ENCODE assay signal across 26 cellular contexts in genomic region chr1:51636191-51636590, GRCh38. TPM values are rescaled to one million over a fixed set of nuclear protein-coding genes. Genes with fewer than 3 reads are reported as not detected.
DNase-seq lines count a peak whose midpoint lies in the region; ATAC-seq, FAIRE-seq and TF ChIP-seq lines count a peak whose summit lies in the region.
"Had no signal": no experiment of that assay in that cellular context is flagged by ENCODE, and none has a peak within 500 bp of the region (broad histone marks: within the 10 kb centered on the region; RNA-seq: fewer than 3 reads in every experiment).

No MANE protein-coding gene starts in this region.

- ATAC-seq in RWPE2 (ENCODE audit: low read depth): no peak
- ATAC-seq: naive thymus-derived CD8-positive, alpha-beta T cell; Right ventricle myocardium inferior had no signal

- no peaks in the 10 kb centered on the region for H4K20me1 ChIP-seq in keratinocyte (ENCODE audit: control insufficient read depth, extremely low read depth, insufficient read depth, low read length)

- H3K4me1 ChIP-seq in HEK293 (ENCODE audit: control insufficient read depth, insufficient read depth, low read length): no peaks in the 10 kb centered on the region
- H3K4me1 ChIP-seq in RWPE2 (ENCODE audit: insufficient read depth, poor library complexity, severe bottlenecking): peaks cover 32% of the 10 kb centered on the region
- H3K4me1 ChIP-seq in keratinocyte (ENCODE audit: control insufficient read depth, extremely low read depth, insufficient read depth, low read length): peaks cover 33% of the 10 kb centered on the region

- dilution Hi-C loops in keratinocyte (cut with MboI; ENCODE audit: extremely low pct_ligation_motif_present, low sequenced_read_pairs): no loop called here

- H3K36me3 Mint-ChIP-seq in type B pancreatic cell: peaks cover 5% of the 10 kb centered on the region
- H3K36me3 Mint-ChIP-seq: immature natural killer cell; mesothelial cell of epicardium; stimulated activated effector memory CD8-positive, alpha-beta T cell treated with anti-CD3 and anti-CD28 coated beads, Interleukin-12 subunit alpha, Interleukin-12 subunit beta, amount 100 ng/mL, for 72 hours had no signal

- H3K9ac ChIP-seq in keratinocyte (ENCODE audit: control insufficient read depth, extremely low read depth, insufficient read depth, low read length): no peak overlapping the region

- CTCF ChIA-PET in HEK293 (lab: Yijun Ruan, JAX): no interaction called here

- no peaks in the 10 kb centered on the region for H3K27me3 ChIP-seq in RWPE2 (ENCODE audit: insufficient read depth, poor library complexity, severe bottlenecking)
- no peaks in the 10 kb centered on the region for H3K27me3 ChIP-seq in keratinocyte (ENCODE audit: control insufficient read depth, extremely low read depth, insufficient read depth, low read length)
- H3K27me3 ChIP-seq: suprapubic skin had no signal

- H3K9me3 Mint-ChIP-seq in type B pancreatic cell: no peaks in the 10 kb centered on the region
- H3K9me3 Mint-ChIP-seq: activated CD4-positive, alpha-beta T cell treated with anti-CD3 and anti-CD28 coated beads, Interleukin-2, amount 10 ng/mL, durations not matched to agents 7 days and 5 days; activated naive CD4-positive, alpha-beta T cell treated with anti-CD3 and anti-CD28 coated beads, Interleukin-2, amount 50 U/mL, for 24 hours; activated T-helper 1 cell treated with anti-CD3 and anti-CD28 coated beads, Interleukin-12 subunit alpha, Interleukin-12 subunit beta, Interleukin-2, Interleukin-4 antibody, amounts not matched to agents 30 ng/mL and 10 ng/mL and 1 ng/mL, durations not matched to agents 14 hours and 24 hours and 36 hours; CD4-positive, alpha-beta memory T cell; immature natural killer cell; mesothelial cell of epicardium; naive thymus-derived CD8-positive, alpha-beta T cell; stimulated activated effector memory CD8-positive, alpha-beta T cell treated with anti-CD3 and anti-CD28 coated beads, Interleukin-12 subunit alpha, Interleukin-12 subunit beta, amount 100 ng/mL, for 72 hours had no signal

- POLR2A ChIA-PET in HEK293 (lab: Yijun Ruan, JAX): interaction anchor here (1.8 kb wide), 1 partner anchor 12 kb away, joined by 5 read pairs; no protein-coding TSS in a partner anchor

- H2AFZ ChIP-seq in keratinocyte (ENCODE audit: control insufficient read depth, low read length): no peak overlapping the region

- H3K27ac Mint-ChIP-seq in type B pancreatic cell: peak overlapping the region; percentile 34
- H3K27ac Mint-ChIP-seq: activated CD4-positive, alpha-beta T cell treated with anti-CD3 and anti-CD28 coated beads, Interleukin-2, amount 10 ng/mL, durations not matched to agents 7 days and 5 days; activated naive CD4-positive, alpha-beta T cell treated with anti-CD3 and anti-CD28 coated beads, Interleukin-2, amount 50 U/mL, for 24 hours; activated T-helper 1 cell treated with anti-CD3 and anti-CD28 coated beads, Interleukin-12 subunit alpha, Interleukin-12 subunit beta, Interleukin-2, Interleukin-4 antibody, amounts not matched to agents 30 ng/mL and 10 ng/mL and 1 ng/mL, durations not matched to agents 14 hours and 24 hours and 36 hours; CD4-positive, alpha-beta memory T cell; immature natural killer cell; mesothelial cell of epicardium; naive thymus-derived CD8-positive, alpha-beta T cell; stimulated activated effector memory CD8-positive, alpha-beta T cell treated with anti-CD3 and anti-CD28 coated beads, Interleukin-12 subunit alpha, Interleukin-12 subunit beta, amount 100 ng/mL, for 72 hours had no signal

- no peaks in the 10 kb centered on the region for H3K9me3 ChIP-seq in HEK293 (ENCODE audit: control insufficient read depth, insufficient read depth, low read depth, low read length)
- no peaks in the 10 kb centered on the region for H3K9me3 ChIP-seq in RWPE2 (ENCODE audit: severe bottlenecking)
- no peaks in the 10 kb centered on the region for H3K9me3 ChIP-seq in keratinocyte (ENCODE audit: control insufficient read depth, low read depth, low read length)
- H3K9me3 ChIP-seq: suprapubic skin had no signal

- TF ChIP-seq CTCF in HEK293 (tag by site-specific recombination; IDR thresholded peaks at IDR 0.05): no peak
- no peak for TF ChIP-seq CTCF in RWPE2 (IDR thresholded peaks at IDR 0.05; ENCODE audit: poor library complexity, severe bottlenecking)
- no peak for TF ChIP-seq CTCF in keratinocyte (optimal IDR thresholded peaks at IDR 0.05 in 1 of 3, IDR thresholded peaks at IDR 0.05 in 1 of 3, conservative IDR thresholded peaks at IDR 0.05 in 1 of 3; ENCODE audit: extremely low read depth in 1 of 3, insufficient read depth in 2 of 3, low read length in 3 of 3)
- no peak for TF ChIP-seq CTCF in type B pancreatic cell (conservative IDR thresholded peaks at IDR 0.05)

- no peak overlapping the region for H3K27ac ChIP-seq in HEK293 (ENCODE audit: extremely low read depth, low read depth, low read length)
- H3K27ac ChIP-seq in RWPE2 (ENCODE audit: poor library complexity, severe bottlenecking): peak overlapping the region; percentile 59
- H3K27ac ChIP-seq in keratinocyte (ENCODE audit: control insufficient read depth, insufficient read depth, low read length): peak overlapping the region; percentile 81
- H3K27ac ChIP-seq: VCaP had no signal

- H3K27me3 Mint-ChIP-seq in type B pancreatic cell: no peaks in the 10 kb centered on the region
- H3K27me3 Mint-ChIP-seq: activated CD4-positive, alpha-beta T cell treated with anti-CD3 and anti-CD28 coated beads, Interleukin-2, amount 10 ng/mL, durations not matched to agents 7 days and 5 days; activated naive CD4-positive, alpha-beta T cell treated with anti-CD3 and anti-CD28 coated beads, Interleukin-2, amount 50 U/mL, for 24 hours; CD4-positive, alpha-beta memory T cell; naive thymus-derived CD8-positive, alpha-beta T cell had no signal

- DNase-seq in RWPE2 (ENCODE audit: low spot score) (no peak), keratinocyte (ENCODE audit: low read depth, low spot score) (no peak), type B pancreatic cell (ENCODE audit: extremely low spot score, unreplicated experiment) (no peak), hepatic stellate cell (ENCODE audit: low spot score) (no peak), D341Med (ENCODE audit: low spot score) (no peak), HT-29 (ENCODE audit: low spot score) (no peak), 8988T (no peak)
- DNase-seq: activated CD4-positive, alpha-beta T cell treated with anti-CD3 and anti-CD28 coated beads, Interleukin-2, amount 10 ng/mL, durations not matched to agents 7 days and 5 days; CD4-positive, alpha-beta memory T cell; DMS153; foreskin fibroblast; GDM1; GOT3; immature natural killer cell; naive thymus-derived CD8-positive, alpha-beta T cell; NCI-H1092; NCI-H1930; stimulated activated CD4-positive, alpha-beta T cell treated with anti-CD3 and anti-CD28 coated beads, Interleukin-2, amount 100 ng/mL, for 48 hours had no signal

- H3K79me2 ChIP-seq in keratinocyte (ENCODE audit: control insufficient read depth, insufficient read depth, low read length): peaks cover 51% of the 10 kb centered on the region

- no peak overlapping the region for H3K4me3 Mint-ChIP-seq in type B pancreatic cell
- H3K4me3 Mint-ChIP-seq: activated CD4-positive, alpha-beta T cell treated with anti-CD3 and anti-CD28 coated beads, Interleukin-2, amount 10 ng/mL, durations not matched to agents 7 days and 5 days; activated naive CD4-positive, alpha-beta T cell treated with anti-CD3 and anti-CD28 coated beads, Interleukin-2, amount 50 U/mL, for 24 hours; activated T-helper 1 cell treated with anti-CD3 and anti-CD28 coated beads, Interleukin-12 subunit alpha, Interleukin-12 subunit beta, Interleukin-2, Interleukin-4 antibody, amounts not matched to agents 30 ng/mL and 10 ng/mL and 1 ng/mL, durations not matched to agents 14 hours and 24 hours and 36 hours; CD4-positive, alpha-beta memory T cell; immature natural killer cell; mesothelial cell of epicardium; naive thymus-derived CD8-positive, alpha-beta T cell; stimulated activated effector memory CD8-positive, alpha-beta T cell treated with anti-CD3 and anti-CD28 coated beads, Interleukin-12 subunit alpha, Interleukin-12 subunit beta, amount 100 ng/mL, for 72 hours had no signal

- H3K36me3 ChIP-seq in HEK293 (ENCODE audit: control insufficient read depth in 2 of 2, insufficient read depth in 1 of 2, low read length in 2 of 2) (no peaks in the 10 kb centered on the region; a peak in 1 of 3 replicates), RWPE2 (ENCODE audit: low read depth) (no peaks in the 10 kb centered on the region), keratinocyte (ENCODE audit: control insufficient read depth in 2 of 2, extremely low read depth in 1 of 2, insufficient read depth in 2 of 2, low read length in 2 of 2) (no peaks in the 10 kb centered on the region)
- H3K36me3 ChIP-seq: suprapubic skin had no signal

- peaks cover 5% of the 10 kb centered on the region for H3K4me1 Mint-ChIP-seq in type B pancreatic cell (ENCODE audit: unreplicated experiment)

- H3K9me1 ChIP-seq in keratinocyte (ENCODE audit: control insufficient read depth, extremely low read depth, insufficient read depth, low read length): no peaks in the 10 kb centered on the region

- FAIRE-seq in keratinocyte (lab: Jason Lieb, UNC): no peak

- H3K4me3 ChIP-seq in HEK293 (ENCODE audit: low read depth, low read length) (no peak overlapping the region), RWPE2 (ENCODE audit: severe bottlenecking) (no peak overlapping the region), keratinocyte (ENCODE audit: control insufficient read depth in 2 of 3, extremely low read depth in 1 of 3, insufficient read depth in 2 of 3, low read depth in 1 of 3, low read length in 3 of 3) (no peak overlapping the region)
- H3K4me3 ChIP-seq: suprapubic skin had no signal

- no peak overlapping the region for H3K4me2 ChIP-seq in keratinocyte (ENCODE audit: control insufficient read depth, extremely low read depth, insufficient read depth, low read depth, low read length)

RNA-seq across cellular contexts. Expression of gene OSBPL9, which starts 19.3 kb away (rescaled TPM):
- polyA plus RNA-seq in keratinocyte: 49.1 to 68.0 TPM (median 62.7 TPM) in 3 replicates
- polyA plus RNA-seq in keratinocyte (2011; ENCODE audit: low read depth): 33.5 TPM
- polyA plus RNA-seq in keratinocyte (2011; cell fraction: cytosol; rRNA removed): 33.1 and 74.8 TPM in 2 replicates
- 63.3 and 70.7 TPM in 2 replicates for polyA plus RNA-seq in keratinocyte (2011; cell fraction: nucleus; rRNA removed)
- 36.3 and 38.4 TPM in 2 replicates for polyA plus RNA-seq in keratinocyte (2012; ENCODE audit: low replicate concordance)
- 82.5 to 90.1 TPM (median 90.1 TPM) in 3 replicates for polyA minus RNA-seq in keratinocyte
- polyA minus RNA-seq in keratinocyte (2011; cell fraction: cytosol; rRNA and poly(A)+ RNA removed): 42.0 TPM
- polyA minus RNA-seq in keratinocyte (2011; cell fraction: nucleus; rRNA and poly(A)+ RNA removed): 71.3 and 98.7 TPM in 2 replicates
- total RNA-seq in type B pancreatic cell (ENCODE audit: low replicate concordance): 84.9 and 88.3 TPM in 2 replicates
- total RNA-seq in HT-29 (2014; rRNA removed; shearing (Covaris generic)): 37.0 and 43.2 TPM in 2 replicates
